Comparison of ENCODE assay signal across 15 cellular contexts in genomic region chr1:225814381-225814780, GRCh38. TPM values are rescaled to one million over a fixed set of nuclear protein-coding genes. Genes with fewer than 3 reads are reported as not detected.
DNase-seq lines count a peak whose midpoint lies in the region; ATAC-seq and TF ChIP-seq lines count a peak whose summit lies in the region.
"Had no signal": no experiment of that assay in that cellular context is flagged by ENCODE, and none has a peak within 500 bp of the region (broad histone marks: within the 10 kb centered on the region; RNA-seq: fewer than 3 reads in every experiment).

No MANE protein-coding gene starts in this region.

- no peak overlapping the region for H3K4me3 Mint-ChIP-seq in activated naive CD4-positive, alpha-beta T cell treated with anti-CD3 and anti-CD28 coated beads, Interleukin-2, amount 10 ng/mL, durations not matched to agents 7 days and 5 days
- H3K4me3 Mint-ChIP-seq in activated CD4-positive, alpha-beta T cell treated with anti-CD3 and anti-CD28 coated beads, Interleukin-2, amount 10 ng/mL, durations not matched to agents 7 days and 5 days, result no peak overlapping the region
- H3K4me3 Mint-ChIP-seq: activated naive CD8-positive, alpha-beta T cell treated with anti-CD3 and anti-CD28 coated beads for 36 hours; T-helper 2 cell treated with Interferon-gamma antibody and Interleukin-4, amounts not matched to agents 5 μg/mL and 100 μg/mL, for 36 hours had no signal

- H2AFZ ChIP-seq in IMR-90 (replicated peaks; ENCODE audit: low read length, poor library complexity), result no peak overlapping the region
- H2AFZ ChIP-seq: hepatocyte had no signal

- CTCF ChIA-PET in IMR-90 (lab: Yijun Ruan, JAX), result no interaction called here
- CTCF ChIA-PET in activated naive CD4-positive, alpha-beta T cell treated with anti-CD3 and anti-CD28 coated beads, Interleukin-2, amount 10 ng/mL, durations not matched to agents 7 days and 5 days (lab: Charles Lee), result no interaction called here
- CTCF ChIA-PET in activated CD4-positive, alpha-beta T cell treated with anti-CD3 and anti-CD28 coated beads, Interleukin-2, amount 10 ng/mL, durations not matched to agents 7 days and 5 days (lab: Charles Lee), result interaction anchor here (1.4 to 1.5 kb wide), 2 partner anchors 11 to 37 kb away, joined by 3 to 5 read pairs; partner anchors contain the start of gene SRP9

- H3K4me1 ChIP-seq in IMR-90 (ENCODE audit: control insufficient read depth, insufficient read depth, low read length) (peaks cover 36% of the 10 kb centered on the region), muscle layer of colon (ENCODE audit: insufficient read depth, low read length) (peaks cover 78% of the 10 kb centered on the region)

- H3K4me3 ChIP-seq in IMR-90 (ENCODE audit: insufficient read depth, low read depth, low read length) (no peak overlapping the region), muscle layer of colon (ENCODE audit: low read depth in 1 of 2, low read length in 2 of 2) (no peak overlapping the region)
- H3K4me3 ChIP-seq: hepatocyte had no signal

- H4K8ac ChIP-seq in IMR-90 (ENCODE audit: low read depth in 2 of 2, low read length in 2 of 2), result 0 out of 4 replicates have a peak overlapping the region, but pooled peaks of 1 of the 2 experiments have one; percentile 19

- H3K9ac ChIP-seq in IMR-90 (ENCODE audit: low read depth, low read length) (no peak overlapping the region), muscle layer of colon (ENCODE audit: low read length) (no peak overlapping the region)

- peak overlapping the region; percentile 26; the same call in 1 of the 2 replicates for H3K4ac ChIP-seq in IMR-90 (ENCODE audit: low read depth, low read length)

- peaks cover 7 to 40% of the 10 kb centered on the region in 2 experiments; a peak in 3 of 4 replicates for H3K79me1 ChIP-seq in IMR-90 (ENCODE audit: low read depth in 1 of 2, low read length in 2 of 2)

- TF ChIP-seq CTCF in IMR-90 (conservative IDR thresholded peaks at IDR 0.05; ENCODE audit: low read depth, low read length), result no peak

- no peak overlapping the region for H3K23ac ChIP-seq in IMR-90 (ENCODE audit: low read depth, low read length)

- H2BK5ac ChIP-seq in IMR-90 (ENCODE audit: low read depth, low read length, poor library complexity, severe bottlenecking), result no peak overlapping the region

- no peak overlapping the region for H3K18ac ChIP-seq in IMR-90 (ENCODE audit: low read depth, low read length)

- no peak overlapping the region for H2BK15ac ChIP-seq in IMR-90 (ENCODE audit: low read depth, low read length)

- TF ChIP-seq RAD21 in IMR-90 (IDR thresholded peaks at IDR 0.05; ENCODE audit: low read length), result no peak

- H3K9me3 ChIP-seq in IMR-90 (ENCODE audit: control insufficient read depth, insufficient read depth, low read length) (no peaks in the 10 kb centered on the region), muscle layer of colon (ENCODE audit: low read length) (no peaks in the 10 kb centered on the region)

- dilution Hi-C loops in IMR-90 (cut with HindIII; ENCODE audit: low sequenced_read_pairs, unreplicated experiment), result no loop called here

- intact Hi-C loops in IMR-90 (cut with micrococcal nuclease), result no loop called here
- intact Hi-C loops in Right ventricle myocardium superior (cut with DNase I), result no loop called here

- H2BK120ac ChIP-seq in IMR-90 (ENCODE audit: low read depth, low read length), result no peak overlapping the region

- H3K14ac ChIP-seq in IMR-90 (replicated peaks; ENCODE audit: low read depth, low read length), result no peak overlapping the region

- H2AK9ac ChIP-seq in IMR-90 (replicated peaks; ENCODE audit: low read depth, low read length, poor library complexity), result no peak overlapping the region

- no peak overlapping the region for H2AK5ac ChIP-seq in IMR-90 (ENCODE audit: low read depth, low read length)

- in situ Hi-C loops in IMR-90 (cut with MboI; ENCODE audit: low sequenced_read_pairs), result no loop called here

- no peak overlapping the region for H4K5ac ChIP-seq in IMR-90 (ENCODE audit: low read depth, low read length)

- H3K36me3 ChIP-seq in IMR-90 (ENCODE audit: control insufficient read depth, insufficient read depth, low read length), result no peaks in the 10 kb centered on the region
- no peaks in the 10 kb centered on the region for H3K36me3 ChIP-seq in muscle layer of colon (ENCODE audit: insufficient read depth, low read length)

- peaks cover 21% of the 10 kb centered on the region for H3K4me1 Mint-ChIP-seq in activated naive CD4-positive, alpha-beta T cell treated with anti-CD3 and anti-CD28 coated beads, Interleukin-2, amount 10 ng/mL, durations not matched to agents 7 days and 5 days
- H3K4me1 Mint-ChIP-seq in activated CD4-positive, alpha-beta T cell treated with anti-CD3 and anti-CD28 coated beads, Interleukin-2, amount 10 ng/mL, durations not matched to agents 7 days and 5 days, result peaks cover 20% of the 10 kb centered on the region

- WGBS in IMR-90 (ENCODE audit: extremely low coverage in 2 of 2, insufficient read length in 1 of 2), 2 experiments, result no CpG with 5 or more reads among the region's 7 CpGs

- H4K91ac ChIP-seq in IMR-90 (ENCODE audit: insufficient read depth, low read depth, low read length), result no peak overlapping the region; the same call in 1 of the 2 replicates

- no peak overlapping the region for H3K27ac Mint-ChIP-seq in activated naive CD4-positive, alpha-beta T cell treated with anti-CD3 and anti-CD28 coated beads, Interleukin-2, amount 10 ng/mL, durations not matched to agents 7 days and 5 days
- no peak overlapping the region for H3K27ac Mint-ChIP-seq in activated CD4-positive, alpha-beta T cell treated with anti-CD3 and anti-CD28 coated beads, Interleukin-2, amount 10 ng/mL, durations not matched to agents 7 days and 5 days
- H3K27ac Mint-ChIP-seq: activated naive CD8-positive, alpha-beta T cell treated with anti-CD3 and anti-CD28 coated beads for 36 hours; T-helper 2 cell treated with Interferon-gamma antibody and Interleukin-4, amounts not matched to agents 5 μg/mL and 100 μg/mL, for 36 hours had no signal

- H3K27me3 Mint-ChIP-seq in activated naive CD4-positive, alpha-beta T cell treated with anti-CD3 and anti-CD28 coated beads, Interleukin-2, amount 10 ng/mL, durations not matched to agents 7 days and 5 days, result peaks cover 43% of the 10 kb centered on the region
- peaks cover 10% of the 10 kb centered on the region for H3K27me3 Mint-ChIP-seq in activated CD4-positive, alpha-beta T cell treated with anti-CD3 and anti-CD28 coated beads, Interleukin-2, amount 10 ng/mL, durations not matched to agents 7 days and 5 days

- H3K9me3 Mint-ChIP-seq in activated naive CD4-positive, alpha-beta T cell treated with anti-CD3 and anti-CD28 coated beads, Interleukin-2, amount 10 ng/mL, durations not matched to agents 7 days and 5 days, result no peaks in the 10 kb centered on the region
- no peaks in the 10 kb centered on the region for H3K9me3 Mint-ChIP-seq in activated CD4-positive, alpha-beta T cell treated with anti-CD3 and anti-CD28 coated beads, Interleukin-2, amount 10 ng/mL, durations not matched to agents 7 days and 5 days
- H3K9me3 Mint-ChIP-seq: activated naive CD8-positive, alpha-beta T cell treated with anti-CD3 and anti-CD28 coated beads for 36 hours; T-helper 2 cell treated with Interferon-gamma antibody and Interleukin-4, amounts not matched to agents 5 μg/mL and 100 μg/mL, for 36 hours had no signal

- H3K27ac ChIP-seq in IMR-90 (ENCODE audit: insufficient read depth, low read length), result no peak overlapping the region
- H3K27ac ChIP-seq in muscle layer of colon (ENCODE audit: low read depth, low read length), result peak overlapping the region; percentile 13
- peak overlapping the region; percentile 70 for H3K27ac ChIP-seq in substantia nigra (ENCODE audit: low read depth, low read length, poor library complexity, severe bottlenecking)

- H3K56ac ChIP-seq in IMR-90 (ENCODE audit: extremely low read depth, insufficient read depth, low read length), result no peak overlapping the region

- TF ChIP-seq POLR2A in IMR-90 (IDR thresholded peaks at IDR 0.05; ENCODE audit: low read depth, low read length), result no peak

- POLR2A ChIA-PET in IMR-90 (lab: Charles Lee; ENCODE audit: unreplicated experiment), result no interaction called here
- POLR2A ChIA-PET in activated CD4-positive, alpha-beta T cell treated with anti-CD3 and anti-CD28 coated beads, Interleukin-2, amount 10 ng/mL, durations not matched to agents 7 days and 5 days (lab: Charles Lee), result no interaction called here

- H3K27me3 ChIP-seq in IMR-90 (ENCODE audit: control insufficient read depth, insufficient read depth, low read length) (no peaks in the 10 kb centered on the region), muscle layer of colon (ENCODE audit: control insufficient read depth in 1 of 2, insufficient read depth in 2 of 2, low read length in 2 of 2) (no peaks in the 10 kb centered on the region)
- H3K27me3 ChIP-seq: hepatocyte had no signal

- ATAC-seq in IMR-90 (ENCODE audit: low read depth) (no peak), Right ventricle myocardium superior (ENCODE audit: poor library complexity) (no peak), HG02884 (IDR thresholded peaks at IDR 0.05; ENCODE audit: unreplicated experiment) (no peak)

- H2BK20ac ChIP-seq in IMR-90 (ENCODE audit: low read depth, low read length), result no peak overlapping the region

- H4K20me1 ChIP-seq in IMR-90 (ENCODE audit: insufficient read depth, low read length), result no peaks in the 10 kb centered on the region

- no peaks in the 10 kb centered on the region for H3K36me3 Mint-ChIP-seq in activated naive CD4-positive, alpha-beta T cell treated with anti-CD3 and anti-CD28 coated beads, Interleukin-2, amount 10 ng/mL, durations not matched to agents 7 days and 5 days
- no peaks in the 10 kb centered on the region for H3K36me3 Mint-ChIP-seq in activated CD4-positive, alpha-beta T cell treated with anti-CD3 and anti-CD28 coated beads, Interleukin-2, amount 10 ng/mL, durations not matched to agents 7 days and 5 days (ENCODE audit: low read depth)
- H3K36me3 Mint-ChIP-seq: activated naive CD8-positive, alpha-beta T cell treated with anti-CD3 and anti-CD28 coated beads for 36 hours had no signal

- DNase-seq in IMR-90 (no peak), Right ventricle myocardium superior (peak; percentile 64), substantia nigra (lab: John Stamatoyannopoulos, UW) (no peak), HuH-7 (ENCODE audit: low spot score) (no peak)
- no peak for DNase-seq in activated naive CD4-positive, alpha-beta T cell treated with anti-CD3 and anti-CD28 coated beads, Interleukin-2, amount 10 ng/mL, durations not matched to agents 7 days and 5 days
- DNase-seq in activated CD4-positive, alpha-beta T cell treated with anti-CD3 and anti-CD28 coated beads, Interleukin-2, amount 10 ng/mL, durations not matched to agents 7 days and 5 days, result no peak
- DNase-seq: activated naive CD8-positive, alpha-beta T cell treated with anti-CD3 and anti-CD28 coated beads for 36 hours; activated T-cell treated with anti-CD3 and anti-CD28 coated beads for 4 hours; cerebellar nuclear complex; stimulated activated CD4-positive, alpha-beta T cell treated with anti-CD3 and anti-CD28 coated beads, Interleukin-2, amount 100 ng/mL, for 24 hours; stimulated activated CD8-positive, alpha-beta memory T cell treated with anti-CD3 and anti-CD28 coated beads, Interleukin-4, amount 100 ng/mL, for 48 hours had no signal

- H3K4me2 ChIP-seq in IMR-90 (ENCODE audit: low read depth, low read length), result no peak overlapping the region

- BruUV-seq in IMR-90 (replicated peaks; lab: Mats Ljungman, UMichigan), result no TSS peak

- peaks cover 29% of the 10 kb centered on the region for H3K9me1 ChIP-seq in IMR-90 (ENCODE audit: insufficient read depth, low read length)

RNA-seq across cellular contexts. Expression of gene EPHX1, which starts 4.5 kb away (rescaled TPM):
- total RNA-seq in IMR-90 (2012; rRNA removed) (16.9 and 20.3 TPM in 2 replicates), Right ventricle myocardium superior (68.6 TPM)
- polyA plus RNA-seq in IMR-90 (2012; rRNA removed), result 33.8 and 46.3 TPM in 2 replicates
- polyA plus RNA-seq in IMR-90 (2012; cell fraction: cytosol; rRNA removed), result 35.7 and 36.6 TPM in 2 replicates
- polyA plus RNA-seq in IMR-90 (2012; cell fraction: nucleus; rRNA removed; ENCODE audit: low replicate concordance), result 14.3 and 16.2 TPM in 2 replicates
- total RNA-seq in activated CD4-positive, alpha-beta T cell treated with anti-CD3 and anti-CD28 coated beads, Interleukin-2, amount 10 ng/mL, durations not matched to agents 7 days and 5 days, result 1 to 10 TPM; 1.8 to 2.4 TPM

RNA-seq across cellular contexts. Expression of gene SRP9, which starts 36.8 kb away (rescaled TPM):
- total RNA-seq in IMR-90 (2012; rRNA removed) (230 and 484 TPM in 2 replicates), Right ventricle myocardium superior (188 TPM)
- polyA plus RNA-seq in IMR-90 (2012; rRNA removed), result 205 and 295 TPM in 2 replicates
- 118 and 134 TPM in 2 replicates for polyA plus RNA-seq in IMR-90 (2012; cell fraction: cytosol; rRNA removed)
- polyA plus RNA-seq in IMR-90 (2012; cell fraction: nucleus; rRNA removed; ENCODE audit: low replicate concordance), result 48.5 and 140 TPM in 2 replicates
- total RNA-seq in activated CD4-positive, alpha-beta T cell treated with anti-CD3 and anti-CD28 coated beads, Interleukin-2, amount 10 ng/mL, durations not matched to agents 7 days and 5 days, result 100 to 1,000 TPM; 219 to 249 TPM
